15 cellular contexts compared by ENCODE assay signal in genomic region chr11:33634291-33634834, GRCh38.
DNase-seq lines count a peak whose midpoint lies in the region; ATAC-seq and FAIRE-seq lines count a peak whose summit lies in the region.
"Had no signal": no experiment of that assay in that cellular context is flagged by ENCODE, and none has a peak within 500 bp of the region (broad histone marks: within the 10 kb centered on the region; RNA-seq: fewer than 3 reads in every experiment).

No MANE protein-coding gene starts in this region.

- H3K27ac ChIP-seq in GM23248 (peak overlapping the region; percentile 75), esophagus (ENCODE audit: low read depth in 2 of 2, low read length in 1 of 2) (peak overlapping the region; percentile 72 to 87), right cardiac atrium (ENCODE audit: low read length) (no peak overlapping the region)
- H3K27ac ChIP-seq: lower lobe of right lung, tibial artery had no signal

- H3K9me2 ChIP-seq in GM23248 (ENCODE audit: insufficient read depth) = no peaks in the 10 kb centered on the region

- H4K20me1 ChIP-seq in GM23248 (ENCODE audit: insufficient read depth) = no peaks in the 10 kb centered on the region

- intact Hi-C loops in right cardiac atrium (cut with DNase I) = no loop called here

- H3K9me3 ChIP-seq in GM23248 (ENCODE audit: low read depth) (no peaks in the 10 kb centered on the region), esophagus (ENCODE audit: control insufficient read depth in 2 of 2, insufficient read depth in 1 of 2, low read depth in 1 of 2, low read length in 1 of 2) (no peaks in the 10 kb centered on the region), skeletal muscle satellite cell (replicated peaks; ENCODE audit: low read length) (peaks cover 3% of the 10 kb centered on the region), right cardiac atrium (ENCODE audit: control insufficient read depth, low read length) (no peaks in the 10 kb centered on the region)
- H3K9me3 ChIP-seq: lower lobe of right lung, tibial artery had no signal

- H3K4me3 ChIP-seq in GM23248 (peak overlapping the region; percentile 11; the same call in 1 of the 2 replicates), esophagus (ENCODE audit: low read depth in 1 of 2, low read length in 2 of 2) (peak overlapping the region in 1 of 2 donors; percentile 3), skeletal muscle satellite cell (ENCODE audit: low read length) (peak overlapping the region; percentile 11), right cardiac atrium (ENCODE audit: low read length) (no peak overlapping the region)
- H3K4me3 ChIP-seq: HAP-1, lower lobe of right lung, tibial artery had no signal

- H2AFZ ChIP-seq in GM23248 = no peak overlapping the region

- peaks cover 55% of the 10 kb centered on the region for H3F3A ChIP-seq in GM23248 (ENCODE audit: insufficient read depth)

- FAIRE-seq in RCC 7860 (lab: Jason Lieb, UNC) = peak; percentile 36
- FAIRE-seq: small intestine had no signal

- in situ Hi-C loops in GM23248 (cut with MboI) = no loop called here

- DNase-seq in GM23248 = peak; percentile 88
- peak; percentile 81 for DNase-seq in RCC 7860 (ENCODE audit: low spot score)
- no peak for DNase-seq in right cardiac atrium
- DNase-seq: activated B cell treated with CpG ODN at 0.5 μM for 24 hours, activated T-cell treated with anti-CD3 and anti-CD28 coated beads for 4 hours, lower lobe of right lung, NCI-H187, small intestine, tibial artery had no signal

- H3K36me3 ChIP-seq in GM23248 (ENCODE audit: low read depth) (no peaks in the 10 kb centered on the region), esophagus (ENCODE audit: control insufficient read depth in 2 of 2, insufficient read depth in 2 of 2, low read length in 1 of 2) (no peaks in the 10 kb centered on the region), skeletal muscle satellite cell (ENCODE audit: insufficient read depth, low read length) (no peaks in the 10 kb centered on the region)
- H3K36me3 ChIP-seq: HAP-1, lower lobe of right lung, tibial artery had no signal

- H3K79me2 ChIP-seq in GM23248 (ENCODE audit: insufficient read depth) = no peaks in the 10 kb centered on the region

- peak overlapping the region; percentile 49 for H3K9ac ChIP-seq in GM23248
- no peak overlapping the region for H3K9ac ChIP-seq in skeletal muscle satellite cell (ENCODE audit: low read depth, low read length)

- WGBS in GM23248 (ENCODE audit: low coverage in 1 of 2, low lambda C conversion rate in 2 of 2, missing lambda C conversion rate in 2 of 2), 2 experiments = 34 to 49% methylated on average over 7 of the region's 7 CpGs
- 60 to 62% methylated on average over 7 of the region's 7 CpGs for WGBS in esophagus, 2 donors
- WGBS in right cardiac atrium = 84% methylated on average over 7 of the region's 7 CpGs

- H3K27me3 ChIP-seq in GM23248 (replicated peaks; ENCODE audit: insufficient read depth) (no peaks in the 10 kb centered on the region), esophagus (ENCODE audit: control insufficient read depth in 1 of 2, insufficient read depth in 2 of 2, low read length in 2 of 2) (no peaks in the 10 kb centered on the region), skeletal muscle satellite cell (ENCODE audit: control insufficient read depth, insufficient read depth, low read length) (no peaks in the 10 kb centered on the region), right cardiac atrium (ENCODE audit: control insufficient read depth, insufficient read depth) (no peaks in the 10 kb centered on the region)

- peak overlapping the region; percentile 66 for H3K4me2 ChIP-seq in GM23248 (ENCODE audit: unreplicated experiment)
- H3K4me2 ChIP-seq in skeletal muscle satellite cell (ENCODE audit: low read length) = peak overlapping the region; percentile 58

- ATAC-seq in HG02938 (IDR thresholded peaks at IDR 0.05; ENCODE audit: unreplicated experiment) (no peak), HG03280 (IDR thresholded peaks at IDR 0.05; ENCODE audit: unreplicated experiment) (no peak), HG02970 (IDR thresholded peaks at IDR 0.05; ENCODE audit: low FRiP score, unreplicated experiment) (no peak), right cardiac atrium (no peak)

- H3K4me1 ChIP-seq in GM23248 (ENCODE audit: insufficient read depth) (peaks cover 48% of the 10 kb centered on the region), esophagus (ENCODE audit: control insufficient read depth in 2 of 2, insufficient read depth in 2 of 2, low read length in 1 of 2) (peaks cover 2% of the 10 kb centered on the region in 2 donors), skeletal muscle satellite cell (ENCODE audit: control insufficient read depth, insufficient read depth, low read length) (peaks cover 47% of the 10 kb centered on the region), right cardiac atrium (ENCODE audit: control insufficient read depth, insufficient read depth, low read length) (peaks cover 5% of the 10 kb centered on the region)
- H3K4me1 ChIP-seq: HAP-1, lower lobe of right lung, tibial artery had no signal

Comparison
In these comparisons a context has a peak if more than half of its experiments do, and no peak if none do; other contexts are left out.
1. DNase-seq: peak in GM23248 (single experiment) and RCC 7860 (single experiment); none in right cardiac atrium (0 of 3).